In genomic region chr20:50744143-50744792, GRCh38 we compare ENCODE assay signal across 8 cellular contexts. TPM values are rescaled to one million over a fixed set of nuclear protein-coding genes. Genes with fewer than 3 reads are reported as not detected.
DNase-seq lines count a peak whose midpoint lies in the region; ATAC-seq and TF ChIP-seq lines count a peak whose summit lies in the region.

No MANE protein-coding gene starts in this region.

- H3K9me3 ChIP-seq in right atrium auricular region = no peaks in the 10 kb centered on the region

- no peaks in the 10 kb centered on the region for H3K27me3 ChIP-seq in right atrium auricular region

- H3K36me3 Mint-ChIP-seq in activated naive CD8-positive, alpha-beta T cell treated with anti-CD3 and anti-CD28 coated beads, Interleukin-2, amount 10 ng/mL, durations not matched to agents 7 days and 5 days = peaks cover 9% of the 10 kb centered on the region
- H3K36me3 Mint-ChIP-seq in activated naive CD8-positive, alpha-beta T cell treated with anti-CD3 and anti-CD28 coated beads, Interleukin-2, amount 50 U/mL, for 24 hours (ENCODE audit: low read depth) = peaks cover 3% of the 10 kb centered on the region
- H3K36me3 Mint-ChIP-seq in activated T-helper 17 cell treated with anti-CD3 and anti-CD28 coated beads, Interleukin-2, amount 50 U/mL, for 72 hours (ENCODE audit: low read depth) = peaks cover 39% of the 10 kb centered on the region

- H3K36me3 ChIP-seq in right atrium auricular region = peaks cover 11% of the 10 kb centered on the region

- H3K27ac Mint-ChIP-seq in activated naive CD8-positive, alpha-beta T cell treated with anti-CD3 and anti-CD28 coated beads, Interleukin-2, amount 10 ng/mL, durations not matched to agents 7 days and 5 days = peak overlapping the region; percentile 43
- no peak overlapping the region for H3K27ac Mint-ChIP-seq in activated naive CD8-positive, alpha-beta T cell treated with anti-CD3 and anti-CD28 coated beads, Interleukin-2, amount 50 U/mL, for 24 hours
- peak overlapping the region; percentile 64 for H3K27ac Mint-ChIP-seq in activated T-helper 17 cell treated with anti-CD3 and anti-CD28 coated beads, Interleukin-2, amount 50 U/mL, for 72 hours

- no peak overlapping the region for H3K4me3 Mint-ChIP-seq in activated naive CD8-positive, alpha-beta T cell treated with anti-CD3 and anti-CD28 coated beads, Interleukin-2, amount 10 ng/mL, durations not matched to agents 7 days and 5 days
- H3K4me3 Mint-ChIP-seq in activated naive CD8-positive, alpha-beta T cell treated with anti-CD3 and anti-CD28 coated beads, Interleukin-2, amount 50 U/mL, for 24 hours = no peak overlapping the region
- H3K4me3 Mint-ChIP-seq in activated T-helper 17 cell treated with anti-CD3 and anti-CD28 coated beads, Interleukin-2, amount 50 U/mL, for 72 hours = no peak overlapping the region

- POLR2A ChIA-PET in activated naive CD8-positive, alpha-beta T cell treated with anti-CD3 and anti-CD28 coated beads, Interleukin-2, amount 10 ng/mL, durations not matched to agents 7 days and 5 days (lab: Charles Lee) = no interaction called here

- H3K4me1 ChIP-seq in right atrium auricular region = peaks cover 0 to 27% of the 10 kb centered on the region in 2 donors

- DNase-seq in activated naive CD8-positive, alpha-beta T cell treated with anti-CD3 and anti-CD28 coated beads, Interleukin-2, amount 10 ng/mL, durations not matched to agents 7 days and 5 days = no peak
- DNase-seq in activated naive CD8-positive, alpha-beta T cell treated with anti-CD3 and anti-CD28 coated beads, Interleukin-2, amount 50 U/mL, for 24 hours = no peak
- peak; percentile 61 for DNase-seq in right atrium auricular region (ENCODE audit: low spot score)
- peak; percentile 69 for DNase-seq in skeletal muscle cell (ENCODE audit: low read depth)
- DNase-seq in activated gamma-delta T cell (lab: John Stamatoyannopoulos, UW) = no peak
- DNase-seq in NCI-H524 treated with DMSO at 0.1 percent for 48 hours (lab: John Stamatoyannopoulos, UW) = no peak

- TF ChIP-seq CTCF in right atrium auricular region (IDR thresholded peaks at IDR 0.05) = peak; percentile 19 to 65

- no peak for ATAC-seq in activated naive CD8-positive, alpha-beta T cell treated with anti-CD3 and anti-CD28 coated beads, Interleukin-2, amount 10 ng/mL, durations not matched to agents 7 days and 5 days (ENCODE audit: low read depth)
- ATAC-seq in activated naive CD8-positive, alpha-beta T cell treated with anti-CD3 and anti-CD28 coated beads, Interleukin-2, amount 50 U/mL, for 24 hours = no peak
- peak; percentile 30 for ATAC-seq in activated T-helper 17 cell treated with anti-CD3 and anti-CD28 coated beads, Interleukin-2, amount 50 U/mL, for 72 hours (replicated peaks)
- ATAC-seq in GM21529 (IDR thresholded peaks at IDR 0.05; ENCODE audit: unreplicated experiment) = no peak

- H3K4me1 Mint-ChIP-seq in activated naive CD8-positive, alpha-beta T cell treated with anti-CD3 and anti-CD28 coated beads, Interleukin-2, amount 10 ng/mL, durations not matched to agents 7 days and 5 days = peaks cover 21% of the 10 kb centered on the region
- peaks cover 28% of the 10 kb centered on the region for H3K4me1 Mint-ChIP-seq in activated naive CD8-positive, alpha-beta T cell treated with anti-CD3 and anti-CD28 coated beads, Interleukin-2, amount 50 U/mL, for 24 hours
- peaks cover 26% of the 10 kb centered on the region for H3K4me1 Mint-ChIP-seq in activated T-helper 17 cell treated with anti-CD3 and anti-CD28 coated beads, Interleukin-2, amount 50 U/mL, for 72 hours

- H3K9me3 Mint-ChIP-seq in activated naive CD8-positive, alpha-beta T cell treated with anti-CD3 and anti-CD28 coated beads, Interleukin-2, amount 10 ng/mL, durations not matched to agents 7 days and 5 days = no peaks in the 10 kb centered on the region
- no peaks in the 10 kb centered on the region for H3K9me3 Mint-ChIP-seq in activated naive CD8-positive, alpha-beta T cell treated with anti-CD3 and anti-CD28 coated beads, Interleukin-2, amount 50 U/mL, for 24 hours
- H3K9me3 Mint-ChIP-seq in activated T-helper 17 cell treated with anti-CD3 and anti-CD28 coated beads, Interleukin-2, amount 50 U/mL, for 72 hours = no peaks in the 10 kb centered on the region

- H3K27ac ChIP-seq in right atrium auricular region = peak overlapping the region; percentile 74 to 90

- no peaks in the 10 kb centered on the region for H3K27me3 Mint-ChIP-seq in activated naive CD8-positive, alpha-beta T cell treated with anti-CD3 and anti-CD28 coated beads, Interleukin-2, amount 10 ng/mL, durations not matched to agents 7 days and 5 days
- H3K27me3 Mint-ChIP-seq in activated naive CD8-positive, alpha-beta T cell treated with anti-CD3 and anti-CD28 coated beads, Interleukin-2, amount 50 U/mL, for 24 hours = no peaks in the 10 kb centered on the region
- no peaks in the 10 kb centered on the region for H3K27me3 Mint-ChIP-seq in activated T-helper 17 cell treated with anti-CD3 and anti-CD28 coated beads, Interleukin-2, amount 50 U/mL, for 72 hours

- H3K4me3 ChIP-seq in right atrium auricular region = no peak overlapping the region
- no peak overlapping the region for H3K4me3 ChIP-seq in skeletal muscle cell (ENCODE audit: low read depth, low read length)

RNA-seq across cellular contexts. Expression of gene PARD6B, which starts 12.9 kb away (rescaled TPM):
- 1 to 10 TPM; 6.1 to 6.8 TPM for total RNA-seq in activated naive CD8-positive, alpha-beta T cell treated with anti-CD3 and anti-CD28 coated beads, Interleukin-2, amount 10 ng/mL, durations not matched to agents 7 days and 5 days
- total RNA-seq in activated T-helper 17 cell treated with anti-CD3 and anti-CD28 coated beads, Interleukin-2, amount 50 U/mL, for 72 hours = 1 to 10 TPM; 3.2 to 7.8 TPM
- total RNA-seq in right atrium auricular region = 1 to 10 TPM; 4.4 to 5.9 TPM

RNA-seq across cellular contexts. Expression of gene BCAS4, which starts 50.6 kb away (rescaled TPM):
- total RNA-seq in activated naive CD8-positive, alpha-beta T cell treated with anti-CD3 and anti-CD28 coated beads, Interleukin-2, amount 10 ng/mL, durations not matched to agents 7 days and 5 days = 10 to 100 TPM; 35.0 to 35.2 TPM
- total RNA-seq in activated T-helper 17 cell treated with anti-CD3 and anti-CD28 coated beads, Interleukin-2, amount 50 U/mL, for 72 hours = 1 to 10 TPM; 3.8 to 9.7 TPM
- total RNA-seq in right atrium auricular region = 1 to 10 TPM; 1.5 to 2.2 TPM

RNA-seq across cellular contexts. Expression of gene RIPOR3, which starts 52.9 kb away (rescaled TPM):
- total RNA-seq in activated naive CD8-positive, alpha-beta T cell treated with anti-CD3 and anti-CD28 coated beads, Interleukin-2, amount 10 ng/mL, durations not matched to agents 7 days and 5 days = not detected
- not detected for total RNA-seq in activated T-helper 17 cell treated with anti-CD3 and anti-CD28 coated beads, Interleukin-2, amount 50 U/mL, for 72 hours
- 1 to 10 TPM; 2.9 to 4.7 TPM for total RNA-seq in right atrium auricular region

Comparison
In these comparisons a context has a peak if more than half of its experiments do, and no peak if none do; other contexts are left out.
1. DNase-seq: peak in right atrium auricular region (single experiment) and skeletal muscle cell (single experiment); none in activated naive CD8-positive, alpha-beta T cell treated with anti-CD3 and anti-CD28 coated beads, Interleukin-2, amount 10 ng/mL, durations not matched to agents 7 days and 5 days (single experiment), activated naive CD8-positive, alpha-beta T cell treated with anti-CD3 and anti-CD28 coated beads, Interleukin-2, amount 50 U/mL, for 24 hours (single experiment), activated gamma-delta T cell (single experiment) and NCI-H524 treated with DMSO at 0.1 percent for 48 hours (single experiment).